ENCODE assay signal across 25 cellular contexts in genomic region chr18:5068856-5069255, GRCh38.
DNase-seq lines count a peak whose midpoint lies in the region; FAIRE-seq and TF ChIP-seq lines count a peak whose summit lies in the region.
"Had no signal": no experiment of that assay in that cellular context is flagged by ENCODE, and none has a peak within 500 bp of the region (broad histone marks: within the 10 kb centered on the region; RNA-seq: fewer than 3 reads in every experiment).

No MANE protein-coding gene starts in this region.

- H3K27me3 ChIP-seq in astrocyte (ENCODE audit: insufficient read depth, low read length): no peaks in the 10 kb centered on the region
- H3K27me3 ChIP-seq: Peyer's patch, SJCRH30 had no signal

- no TSS peak for BruUV-seq in OCI-LY7 (replicated peaks; lab: Mats Ljungman, UMichigan)

- H2AFZ ChIP-seq in OCI-LY7 (ENCODE audit: low read length) (peak overlapping the region; percentile 52; the same call in 1 of the 2 replicates), astrocyte (ENCODE audit: low read depth, low read length) (no peak overlapping the region)

- no peak overlapping the region for H3K27ac ChIP-seq in OCI-LY7 (ENCODE audit: low read depth, low read length, poor library complexity, severe bottlenecking)
- no peak overlapping the region for H3K27ac ChIP-seq in astrocyte (ENCODE audit: low read depth, low read length)
- H3K27ac ChIP-seq: KMS-11, Peyer's patch, SJCRH30 had no signal

- H3K4me1 Mint-ChIP-seq in astrocyte (ENCODE audit: low read depth, unreplicated experiment): no peaks in the 10 kb centered on the region
- H3K4me1 Mint-ChIP-seq: IgD-negative memory B cell had no signal

- no peak overlapping the region for H3K27ac Mint-ChIP-seq in astrocyte (ENCODE audit: unreplicated experiment)
- H3K27ac Mint-ChIP-seq: IgD-negative memory B cell had no signal

- peak overlapping the region; percentile 47 for H3K4me2 ChIP-seq in OCI-LY7 (ENCODE audit: low read length)
- H3K4me2 ChIP-seq in astrocyte (ENCODE audit: low read length): no peak overlapping the region
- H3K4me2 ChIP-seq: KMS-11 had no signal

- CTCF ChIA-PET in OCI-LY7 (lab: Charles Lee; ENCODE audit: unreplicated experiment): no interaction called here

- H3K79me2 ChIP-seq in OCI-LY7 (ENCODE audit: insufficient read depth, low read depth, low read length) (no peaks in the 10 kb centered on the region), astrocyte (ENCODE audit: insufficient read depth, low read length) (no peaks in the 10 kb centered on the region)

- peaks cover 15% of the 10 kb centered on the region for H3K4me1 ChIP-seq in OCI-LY7 (ENCODE audit: insufficient read depth, low read length, poor library complexity, severe bottlenecking)
- no peaks in the 10 kb centered on the region for H3K4me1 ChIP-seq in astrocyte (ENCODE audit: insufficient read depth, low read length)
- H3K4me1 ChIP-seq: Peyer's patch, SJCRH30 had no signal

- no peaks in the 10 kb centered on the region for H3K36me3 Mint-ChIP-seq in astrocyte (ENCODE audit: low read depth, unreplicated experiment)

- POLR2A ChIA-PET in OCI-LY7 (lab: Charles Lee): no interaction called here

- H3K4me3 Mint-ChIP-seq in astrocyte (ENCODE audit: unreplicated experiment): no peak overlapping the region
- H3K4me3 Mint-ChIP-seq: IgD-negative memory B cell had no signal

- no peaks in the 10 kb centered on the region for H4K20me1 ChIP-seq in OCI-LY7 (ENCODE audit: insufficient read depth, low read length)
- H4K20me1 ChIP-seq in astrocyte (ENCODE audit: insufficient read depth, low read length): no peaks in the 10 kb centered on the region

- intact Hi-C loops in OCI-LY7 (cut with micrococcal nuclease; ENCODE audit: unreplicated experiment): no loop called here

- peaks cover 2% of the 10 kb centered on the region for H3K27me3 Mint-ChIP-seq in astrocyte (ENCODE audit: low read depth, unreplicated experiment)

- DNase-seq in COLO829 (ENCODE audit: low spot score) (peak; percentile 66), OCI-LY7 (ENCODE audit: low spot score) (no peak), astrocyte (ENCODE audit: low read depth) (peak; percentile 15), pons (ENCODE audit: low spot score) (peak; percentile 12), T1000 (lab: John Stamatoyannopoulos, UW) (no peak), HuH-7 (ENCODE audit: low spot score) (no peak)
- no peak for DNase-seq in effector CD4-positive, alpha-beta T cell
- DNase-seq: 8988T, ACHN, GOT3, NCI-H1092, NCI-H1436, NCI-H187, NCI-H2081 treated with DMSO at 0.1 percent for 48 hours, NCI-H2171, NCI-H226, NCI-H510A, NCI-H69, OCI-M1, Peyer's patch, SJCRH30 had no signal

- no peaks in the 10 kb centered on the region for H3K9me3 Mint-ChIP-seq in astrocyte (ENCODE audit: unreplicated experiment)
- H3K9me3 Mint-ChIP-seq: IgD-negative memory B cell had no signal

- no peaks in the 10 kb centered on the region for H3K9me2 ChIP-seq in OCI-LY7 (ENCODE audit: insufficient read depth, low read length)

- no peak for TF ChIP-seq CTCF in OCI-LY7 (conservative IDR thresholded peaks at IDR 0.05; ENCODE audit: low read length)
- no peak for TF ChIP-seq CTCF in astrocyte (IDR thresholded peaks at IDR 0.05; ENCODE audit: insufficient read depth, low read depth, low read length)

- no peaks in the 10 kb centered on the region for H3K9me3 ChIP-seq in OCI-LY7 (ENCODE audit: low read length)
- H3K9me3 ChIP-seq in astrocyte (ENCODE audit: insufficient read depth, low read depth, low read length): peaks cover 3% of the 10 kb centered on the region
- H3K9me3 ChIP-seq: Peyer's patch, SJCRH30 had no signal

- H3K9ac ChIP-seq in astrocyte (ENCODE audit: low read length): no peak overlapping the region
- H3K9ac ChIP-seq: KMS-11 had no signal

- no peak for FAIRE-seq in astrocyte (lab: Jason Lieb, UNC)
- FAIRE-seq: G401.6, GM12878 had no signal

- H3K36me3 ChIP-seq in OCI-LY7 (ENCODE audit: insufficient read depth, low read length) (no peaks in the 10 kb centered on the region), astrocyte (ENCODE audit: insufficient read depth, low read length) (no peaks in the 10 kb centered on the region)
- H3K36me3 ChIP-seq: Peyer's patch, SJCRH30 had no signal

- H3K4me3 ChIP-seq in OCI-LY7 (ENCODE audit: low read depth, low read length, poor library complexity, severe bottlenecking): peak overlapping the region; percentile 11
- H3K4me3 ChIP-seq in astrocyte (ENCODE audit: insufficient read depth, low read depth, low read length): no peak overlapping the region
- H3K4me3 ChIP-seq: GM12878, Peyer's patch, SJCRH30 had no signal

Comparison
In these comparisons a context has a peak if more than half of its experiments do, and no peak if none do; other contexts are left out.
1. DNase-seq: peak in COLO829 (single experiment), astrocyte (single experiment) and pons (single experiment); none in OCI-LY7 (single experiment), effector CD4-positive, alpha-beta T cell (single experiment), T1000 (single experiment) and HuH-7 (single experiment).